ENCODE assay signal across 1 cellular context in genomic region chr16:58392215-58393137, GRCh38.
TF ChIP-seq lines count a peak whose summit lies in the region.

TSS of gene GINS3 (plus strand) at chr16:58392471. CDS start at chr16:58392602, 131 bp downstream.

TF ChIP-seq in HepG2, 621 proteins besides CTCF, POLR2A, EP300 and RAD21 (continued from another document and continues in another):
- TF ChIP-seq JARID2 (CRISPR knock-in tag; IDR thresholded peaks at IDR 0.05; ENCODE audit: insufficient replicate concordance) (peak; percentile 95), ZNF639 (CRISPR knock-in tag; conservative IDR thresholded peaks at IDR 0.05) (peak; percentile 96), NFE2L1 (CRISPR knock-in tag; IDR thresholded peaks at IDR 0.05; ENCODE audit: borderline replicate concordance) (peak; percentile 83; the same call in 1 of the 2 replicates), ZNF773 (CRISPR knock-in tag; IDR thresholded peaks at IDR 0.05; ENCODE audit: borderline replicate concordance) (no peak), ZBTB20 (CRISPR knock-in tag; IDR thresholded peaks at IDR 0.05; ENCODE audit: borderline replicate concordance, low read depth) (peak; percentile 80), ZNF737 (CRISPR knock-in tag; IDR thresholded peaks at IDR 0.05; ENCODE audit: borderline replicate concordance) (peak; percentile 90; the same call in 1 of the 2 replicates), ZBTB3 (CRISPR knock-in tag; IDR thresholded peaks at IDR 0.05; ENCODE audit: borderline replicate concordance, low read depth) (no peak; the same call in 1 of the 2 replicates), TERF1 (CRISPR knock-in tag; IDR thresholded peaks at IDR 0.05) (0 out of 2 replicates have a peak, but pooled peaks have one; percentile 92), ZNF598 (CRISPR knock-in tag; IDR thresholded peaks at IDR 0.05; ENCODE audit: borderline replicate concordance) (peak; percentile 94; the same call in 1 of the 2 replicates), PHB2 (IDR thresholded peaks at IDR 0.05; ENCODE audit: partially characterized antibody) (no peak), DPF2 (CRISPR knock-in tag; IDR thresholded peaks at IDR 0.05; ENCODE audit: borderline replicate concordance, low read depth) (no peak), SMYD3 (CRISPR knock-in tag; IDR thresholded peaks at IDR 0.05) (peak; percentile 88; the same call in 1 of the 2 replicates), ZNF674 (CRISPR knock-in tag; IDR thresholded peaks at IDR 0.05; ENCODE audit: low read depth) (no peak), ONECUT2 (CRISPR knock-in tag; IDR thresholded peaks at IDR 0.05) (peak; percentile 59; the same call in 1 of the 2 replicates), ZNF34 (CRISPR knock-in tag; IDR thresholded peaks at IDR 0.05; ENCODE audit: borderline replicate concordance) (0 out of 2 replicates have a peak, but pooled peaks have one; percentile 91), SRY (CRISPR knock-in tag; IDR thresholded peaks at IDR 0.05) (peak; percentile 93), CBX5 (CRISPR knock-in tag; IDR thresholded peaks at IDR 0.05; ENCODE audit: borderline replicate concordance) (peak; percentile 80; the same call in 1 of the 2 replicates), ZNF383 (CRISPR knock-in tag; IDR thresholded peaks at IDR 0.05; ENCODE audit: borderline replicate concordance) (no peak), TBX2 (CRISPR knock-in tag; IDR thresholded peaks at IDR 0.05; ENCODE audit: borderline replicate concordance) (peak; percentile 86), THYN1 (CRISPR knock-in tag; IDR thresholded peaks at IDR 0.05; ENCODE audit: borderline replicate concordance, low read depth) (peak; percentile 90; the same call in 1 of the 2 replicates), ATF7 (IDR thresholded peaks at IDR 0.05) (no peak), ATF7 (CRISPR knock-in tag; IDR thresholded peaks at IDR 0.05) (peak; percentile 30; the same call in 1 of the 2 replicates), LRRFIP1 (CRISPR knock-in tag; conservative IDR thresholded peaks at IDR 0.05) (peak; percentile 80; the same call in 1 of the 2 replicates), RXRA (CRISPR knock-in tag; IDR thresholded peaks at IDR 0.05) (peak; percentile 76), FOXO4 (CRISPR knock-in tag; conservative IDR thresholded peaks at IDR 0.05) (peak; percentile 97; the same call in 1 of the 2 replicates), CBX1 (IDR thresholded peaks at IDR 0.05; ENCODE audit: low read depth) (peak; percentile 93), ZNF335 (CRISPR knock-in tag; IDR thresholded peaks at IDR 0.05) (peak; percentile 86; the same call in 1 of the 2 replicates), PAWR (CRISPR knock-in tag; IDR thresholded peaks at IDR 0.05; ENCODE audit: borderline replicate concordance) (no peak), YEATS2 (CRISPR knock-in tag; IDR thresholded peaks at IDR 0.05; ENCODE audit: borderline replicate concordance) (peak; percentile 99), HMGXB4 (CRISPR knock-in tag; IDR thresholded peaks at IDR 0.05; ENCODE audit: borderline replicate concordance in 1 of 2, low read depth in 1 of 2) (peak; percentile 88 to 90), ZNF44 (CRISPR knock-in tag; IDR thresholded peaks at IDR 0.05) (0 out of 2 replicates have a peak, but pooled peaks have one; percentile 52), HCFC1 (IDR thresholded peaks at IDR 0.05; ENCODE audit: low read depth, low read length) (peak; percentile 95), NFE2L2 (IDR thresholded peaks at IDR 0.05; ENCODE audit: low read length) (no peak), ZNF292 (CRISPR knock-in tag; IDR thresholded peaks at IDR 0.05; ENCODE audit: borderline replicate concordance, low read depth) (peak; percentile 70; the same call in 1 of the 2 replicates), TBP (CRISPR knock-in tag; IDR thresholded peaks at IDR 0.05) (peak; percentile 80; the same call in 1 of the 2 replicates), MXI1 (IDR thresholded peaks at IDR 0.05; ENCODE audit: borderline replicate concordance, low read depth, low read length) (peak; percentile 63; the same call in 2 of the 3 replicates), ZNF7 (CRISPR knock-in tag; IDR thresholded peaks at IDR 0.05) (no peak), SALL2 (CRISPR knock-in tag; IDR thresholded peaks at IDR 0.05) (peak; percentile 87), SAFB2 (CRISPR knock-in tag; IDR thresholded peaks at IDR 0.05; ENCODE audit: borderline replicate concordance, low read depth) (0 out of 2 replicates have a peak, but pooled peaks have one; percentile 1), RBM22 (optimal IDR thresholded peaks at IDR 0.05; ENCODE audit: low read length) (peak; percentile 48), SP1 (IDR thresholded peaks at IDR 0.05) (no peak), SP1 (CRISPR knock-in tag; IDR thresholded peaks at IDR 0.05) (peak; percentile 77), KMT2B (CRISPR knock-in tag; IDR thresholded peaks at IDR 0.05) (peak; percentile 98), ZNF143 (CRISPR knock-in tag; IDR thresholded peaks at IDR 0.05) (peak; percentile 94), ZNF205 (CRISPR knock-in tag; IDR thresholded peaks at IDR 0.05) (peak; percentile 83; the same call in 1 of the 2 replicates), ZNF33B (CRISPR knock-in tag; IDR thresholded peaks at IDR 0.05) (peak; percentile 90; the same call in 1 of the 2 replicates), ZNF550 (CRISPR knock-in tag; IDR thresholded peaks at IDR 0.05; ENCODE audit: borderline replicate concordance) (0 out of 2 replicates have a peak, but pooled peaks have one; percentile 86), PLSCR1 (CRISPR knock-in tag; IDR thresholded peaks at IDR 0.05; ENCODE audit: borderline replicate concordance) (no peak), ZNF703 (CRISPR knock-in tag; IDR thresholded peaks at IDR 0.05; ENCODE audit: borderline replicate concordance) (peak; percentile 97), MAF1 (CRISPR knock-in tag; IDR thresholded peaks at IDR 0.05; ENCODE audit: borderline replicate concordance) (0 out of 2 replicates have a peak, but pooled peaks have one; percentile 77), FOXO1 (CRISPR knock-in tag; IDR thresholded peaks at IDR 0.05) (peak; percentile 54), ZNF724P (CRISPR knock-in tag; IDR thresholded peaks at IDR 0.05; ENCODE audit: borderline replicate concordance) (peak; percentile 87), ZNF331 (CRISPR knock-in tag; IDR thresholded peaks at IDR 0.05) (peak; percentile 77), ZNF746 (CRISPR knock-in tag; IDR thresholded peaks at IDR 0.05) (peak; percentile 91), CENPBD1 (CRISPR knock-in tag; IDR thresholded peaks at IDR 0.05; ENCODE audit: borderline replicate concordance, low read depth) (peak; percentile 89), ZNF264 (CRISPR knock-in tag; IDR thresholded peaks at IDR 0.05) (no peak), ZSCAN21 (CRISPR knock-in tag; IDR thresholded peaks at IDR 0.05; ENCODE audit: borderline replicate concordance) (peak; percentile 95), GFI1 (CRISPR knock-in tag; IDR thresholded peaks at IDR 0.05; ENCODE audit: borderline replicate concordance) (no peak), MTF1 (CRISPR knock-in tag; IDR thresholded peaks at IDR 0.05) (no peak; the same call in 1 of the 2 replicates), MYPOP (CRISPR knock-in tag; IDR thresholded peaks at IDR 0.05) (peak; percentile 84), ELF1 (CRISPR knock-in tag; IDR thresholded peaks at IDR 0.05) (peak; percentile 79), ZNF337 (CRISPR knock-in tag; IDR thresholded peaks at IDR 0.05; ENCODE audit: borderline replicate concordance, low read depth) (0 out of 2 replicates have a peak, but pooled peaks have one; percentile 28), ZNF576 (CRISPR knock-in tag; IDR thresholded peaks at IDR 0.05) (0 out of 2 replicates have a peak, but pooled peaks have one; percentile 62)
- TF ChIP-seq, protein P1, sequence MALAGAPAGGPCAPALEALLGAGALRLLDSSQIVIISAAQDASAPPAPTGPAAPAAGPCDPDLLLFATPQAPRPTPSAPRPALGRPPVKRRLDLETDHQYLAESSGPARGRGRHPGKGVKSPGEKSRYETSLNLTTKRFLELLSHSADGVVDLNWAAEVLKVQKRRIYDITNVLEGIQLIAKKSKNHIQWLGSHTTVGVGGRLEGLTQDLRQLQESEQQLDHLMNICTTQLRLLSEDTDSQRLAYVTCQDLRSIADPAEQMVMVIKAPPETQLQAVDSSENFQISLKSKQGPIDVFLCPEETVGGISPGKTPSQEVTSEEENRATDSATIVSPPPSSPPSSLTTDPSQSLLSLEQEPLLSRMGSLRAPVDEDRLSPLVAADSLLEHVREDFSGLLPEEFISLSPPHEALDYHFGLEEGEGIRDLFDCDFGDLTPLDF (CRISPR knock-in tag; IDR thresholded peaks at IDR 0.05) = peak; percentile 100
